ENCODE assay signal across 27 cellular contexts in the genomic region with DNA sequence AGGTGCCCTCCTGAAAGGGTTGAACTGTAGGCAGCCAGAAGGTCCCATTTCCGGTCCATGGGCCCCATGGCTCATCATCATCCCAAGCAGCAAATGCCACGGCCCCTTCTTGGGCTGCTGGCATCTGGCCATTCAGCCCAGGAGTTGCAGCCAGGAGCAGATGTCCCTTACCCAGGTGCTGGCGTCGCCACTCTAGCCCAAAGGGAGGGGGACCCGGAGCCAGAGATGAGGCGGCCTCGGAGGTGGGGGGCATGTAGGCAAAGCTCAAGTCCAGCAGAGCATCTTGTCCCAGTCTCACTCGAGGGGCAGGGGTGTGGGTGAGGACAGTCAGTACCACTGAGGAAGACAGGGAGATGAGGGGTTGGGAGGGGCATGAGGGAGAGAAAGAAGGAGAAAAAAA. TPM values are rescaled to one million over a fixed set of nuclear protein-coding genes. Genes with fewer than 3 reads are reported as not detected.
DNase-seq lines count a peak whose midpoint lies in the region; ATAC-seq and TF ChIP-seq lines count a peak whose summit lies in the region.
"Had no signal": no experiment of that assay in that cellular context is flagged by ENCODE, and none has a peak within 500 bp of the region (broad histone marks: within the 10 kb centered on the region; RNA-seq: fewer than 3 reads in every experiment).

No MANE protein-coding gene starts in this region.

- POLR2A ChIA-PET in MCF 10A (lab: Yijun Ruan, JAX): interaction anchor here (3.6 kb wide), 1 partner anchor 15 kb away, joined by 16 read pairs; a partner anchor contains a TSS
- POLR2A ChIA-PET in CD4-positive, alpha-beta T cell (lab: Charles Lee): no interaction called here

- no peak overlapping the region for H3K4me3 ChIP-seq in mammary epithelial cell (replicated peaks in 1 of 3; ENCODE audit: insufficient read depth in 1 of 3, low read depth in 2 of 3, low read length in 3 of 3)
- H3K4me3 ChIP-seq: BLaER1 treated with 17β-estradiol and CSF1 and Interleukin-3, amounts not matched to agents 10 nM and 100 nM; GM23248; heart left ventricle; upper lobe of left lung had no signal

- CTCF ChIA-PET in MCF 10A (lab: Yijun Ruan, JAX): no interaction called here
- CTCF ChIA-PET in mammary epithelial cell (lab: Charles Lee; ENCODE audit: low non-redundant PET): no interaction called here
- CTCF ChIA-PET in CD4-positive, alpha-beta T cell (lab: Charles Lee): no interaction called here

- BruUV-seq in MCF 10A (replicated peaks; lab: Mats Ljungman, UMichigan): no TSS peak
- no TSS peak for BruUV-seq in mammary epithelial cell (replicated peaks; lab: Mats Ljungman, UMichigan)

- H3K27ac ChIP-seq in mammary epithelial cell (ENCODE audit: insufficient read depth, low read depth, low read length): no peak overlapping the region
- no peak overlapping the region for H3K27ac ChIP-seq in CD4-positive, alpha-beta T cell (ENCODE audit: low read depth, low read length)
- H3K27ac ChIP-seq: GM23248, heart left ventricle, upper lobe of left lung, WERI-Rb-1 had no signal

- H4K20me1 ChIP-seq in mammary epithelial cell (ENCODE audit: insufficient read depth, low read length): no peaks in the 10 kb centered on the region

- 87% methylated on average over 8 of the region's 8 CpGs for WGBS in mammary epithelial cell (ENCODE audit: low coverage, missing lambda C conversion rate)

- no peak overlapping the region for H3K4me3 Mint-ChIP-seq in MCF 10A (ENCODE audit: unreplicated experiment)
- peak overlapping the region; percentile 49 for H3K4me3 Mint-ChIP-seq in T-helper 17 cell
- peak overlapping the region in 1 of 2 donors; percentile 21 for H3K4me3 Mint-ChIP-seq in effector memory CD8-positive, alpha-beta T cell
- H3K4me3 Mint-ChIP-seq in stimulated activated naive B cell treated with anti-CD40 and anti-IgM and Interleukin-4, amounts not matched to agents 10 μg/mL and 1 μg/mL and 100 μg/mL, for 72 hours: peak overlapping the region in 1 of 2 donors; percentile 44
- no peak overlapping the region for H3K4me3 Mint-ChIP-seq in CD4-positive, alpha-beta T cell
- H3K4me3 Mint-ChIP-seq: nephron progenitor cell had no signal

- ATAC-seq in T-helper 17 cell: no peak
- no peak for ATAC-seq in effector memory CD8-positive, alpha-beta T cell (replicated peaks)
- no peak for ATAC-seq in stimulated activated naive B cell treated with anti-CD40 and anti-IgM and Interleukin-4, amounts not matched to agents 10 μg/mL and 1 μg/mL and 100 μg/mL, for 72 hours (replicated peaks)
- ATAC-seq in CD4-positive, alpha-beta T cell (ENCODE audit: poor library complexity): no peak
- ATAC-seq: right cardiac atrium had no signal

- H3K4me1 Mint-ChIP-seq in MCF 10A (ENCODE audit: insufficient read depth, unreplicated experiment) (peaks cover 18% of the 10 kb centered on the region), T-helper 17 cell (peaks cover 28% of the 10 kb centered on the region)
- H3K4me1 Mint-ChIP-seq in effector memory CD8-positive, alpha-beta T cell (ENCODE audit: low read depth in 2 of 2): peaks cover 23 to 27% of the 10 kb centered on the region in 2 donors
- peaks cover 33 to 69% of the 10 kb centered on the region in 2 donors for H3K4me1 Mint-ChIP-seq in stimulated activated naive B cell treated with anti-CD40 and anti-IgM and Interleukin-4, amounts not matched to agents 10 μg/mL and 1 μg/mL and 100 μg/mL, for 72 hours
- peaks cover 37% of the 10 kb centered on the region for H3K4me1 Mint-ChIP-seq in CD4-positive, alpha-beta T cell (ENCODE audit: low read depth)

- H2AFZ ChIP-seq in mammary epithelial cell (ENCODE audit: low read depth, low read length): no peak overlapping the region
- H2AFZ ChIP-seq: GM23248 had no signal

- H3K27me3 ChIP-seq in mammary epithelial cell (ENCODE audit: insufficient read depth, low read length): no peaks in the 10 kb centered on the region
- H3K27me3 ChIP-seq in CD4-positive, alpha-beta T cell (ENCODE audit: control insufficient read depth, insufficient read depth, low read length): no peaks in the 10 kb centered on the region
- H3K27me3 ChIP-seq: BLaER1 treated with 17β-estradiol and CSF1 and Interleukin-3, amounts not matched to agents 10 nM and 100 nM; heart left ventricle; upper lobe of left lung had no signal

- H3K27me3 Mint-ChIP-seq in MCF 10A (ENCODE audit: insufficient read depth, unreplicated experiment): no peaks in the 10 kb centered on the region
- H3K27me3 Mint-ChIP-seq in T-helper 17 cell: no peaks in the 10 kb centered on the region
- H3K27me3 Mint-ChIP-seq in effector memory CD8-positive, alpha-beta T cell: no peaks in the 10 kb centered on the region
- no peaks in the 10 kb centered on the region for H3K27me3 Mint-ChIP-seq in stimulated activated naive B cell treated with anti-CD40 and anti-IgM and Interleukin-4, amounts not matched to agents 10 μg/mL and 1 μg/mL and 100 μg/mL, for 72 hours
- H3K27me3 Mint-ChIP-seq in CD4-positive, alpha-beta T cell: no peaks in the 10 kb centered on the region

- H3K9me3 ChIP-seq in mammary epithelial cell (replicated peaks; ENCODE audit: insufficient read depth, low read length) (no peaks in the 10 kb centered on the region), T-helper 17 cell (ENCODE audit: control insufficient read depth, low read length, poor library complexity, severe bottlenecking) (no peaks in the 10 kb centered on the region)
- H3K9me3 ChIP-seq in CD4-positive, alpha-beta T cell (ENCODE audit: control insufficient read depth, low read length): no peaks in the 10 kb centered on the region
- H3K9me3 ChIP-seq: BLaER1 treated with 17β-estradiol and CSF1 and Interleukin-3, amounts not matched to agents 10 nM and 100 nM; heart left ventricle; upper lobe of left lung had no signal

- H3K36me3 Mint-ChIP-seq in MCF 10A (ENCODE audit: insufficient read depth, unreplicated experiment) (peaks cover 90% of the 10 kb centered on the region), T-helper 17 cell (ENCODE audit: low read depth) (peaks cover 9% of the 10 kb centered on the region)
- H3K36me3 Mint-ChIP-seq in effector memory CD8-positive, alpha-beta T cell (ENCODE audit: insufficient read depth): peaks cover 97% of the 10 kb centered on the region
- H3K36me3 Mint-ChIP-seq in stimulated activated naive B cell treated with anti-CD40 and anti-IgM and Interleukin-4, amounts not matched to agents 10 μg/mL and 1 μg/mL and 100 μg/mL, for 72 hours: peaks cover 42 to 46% of the 10 kb centered on the region in 2 donors
- H3K36me3 Mint-ChIP-seq in CD4-positive, alpha-beta T cell (ENCODE audit: low read depth): peaks cover 71% of the 10 kb centered on the region

- H3K27ac Mint-ChIP-seq in MCF 10A (ENCODE audit: low read depth, unreplicated experiment): peak overlapping the region; percentile 46
- H3K27ac Mint-ChIP-seq in T-helper 17 cell: peak overlapping the region; percentile 89
- peak overlapping the region; percentile 85 to 92 for H3K27ac Mint-ChIP-seq in effector memory CD8-positive, alpha-beta T cell
- peak overlapping the region; percentile 69 for H3K27ac Mint-ChIP-seq in stimulated activated naive B cell treated with anti-CD40 and anti-IgM and Interleukin-4, amounts not matched to agents 10 μg/mL and 1 μg/mL and 100 μg/mL, for 72 hours
- no peak overlapping the region for H3K27ac Mint-ChIP-seq in CD4-positive, alpha-beta T cell
- H3K27ac Mint-ChIP-seq: nephron progenitor cell had no signal

- peaks cover 16% of the 10 kb centered on the region for H3K36me3 ChIP-seq in mammary epithelial cell (ENCODE audit: insufficient read depth, low read length)
- H3K36me3 ChIP-seq: WERI-Rb-1 had no signal

- in situ Hi-C loops in mammary epithelial cell (cut with MboI; ENCODE audit: low sequenced_read_pairs in 2 of 2): no loop called here

- H3K4me2 ChIP-seq in mammary epithelial cell (ENCODE audit: insufficient read depth, low read depth, low read length): no peak overlapping the region

- dilution Hi-C loops in mammary epithelial cell (cut with HindIII; ENCODE audit: low sequenced_read_pairs): no loop called here

- no peak for DNase-seq in MCF 10A (ENCODE audit: unreplicated experiment)
- no peak for DNase-seq in mammary epithelial cell
- DNase-seq in T-helper 17 cell: no peak
- DNase-seq in effector memory CD8-positive, alpha-beta T cell: no peak
- no peak for DNase-seq in stimulated activated naive B cell treated with anti-CD40 and anti-IgM and Interleukin-4, amounts not matched to agents 10 μg/mL and 1 μg/mL and 100 μg/mL, for 72 hours
- DNase-seq in CD4-positive, alpha-beta T cell: no peak
- DNase-seq in NCI-H1436 (lab: John Stamatoyannopoulos, UW): no peak
- DNase-seq: activated CD4-positive, alpha-beta T cell treated with anti-CD3 and anti-CD28 coated beads, Interleukin-2, amount 50 U/mL, for 1 hour; activated CD8-positive, alpha-beta memory T cell treated with anti-CD3 and anti-CD28 coated beads, Interleukin-2, amount 50 U/mL, for 48 hours; activated gamma-delta T cell; effector CD4-positive, alpha-beta T cell; foreskin fibroblast; GM23248; heart left ventricle; Kasumi-1; MV-4-11; NCI-H146; NCI-H526; nephron progenitor cell; NK-92 treated with Interleukin-12 subunit alpha and Interleukin-12 subunit beta, amount 100 ng/mL, for 24 hours; right cardiac atrium; SHP77; stimulated activated CD4-positive, alpha-beta T cell treated with anti-CD3 and anti-CD28 coated beads, Interleukin-2, amount 100 ng/mL, for 48 hours; T-helper 9 cell; upper lobe of left lung; WERI-Rb-1 had no signal

- H3K4me1 ChIP-seq in mammary epithelial cell (ENCODE audit: insufficient read depth, low read length): no peaks in the 10 kb centered on the region

- TF ChIP-seq CTCF in MCF 10A (IDR thresholded peaks at IDR 0.05; ENCODE audit: unreplicated experiment) (no peak), mammary epithelial cell (conservative IDR thresholded peaks at IDR 0.05 in 1 of 2, IDR thresholded peaks at IDR 0.05 in 1 of 2; ENCODE audit: extremely low read depth in 1 of 2, insufficient read depth in 1 of 2, low read depth in 1 of 2, low read length in 2 of 2) (no peak)
- no peak for TF ChIP-seq CTCF in CD4-positive, alpha-beta T cell (IDR thresholded peaks at IDR 0.05)

- peaks cover 80% of the 10 kb centered on the region for H3K79me2 ChIP-seq in mammary epithelial cell (ENCODE audit: insufficient read depth, low read length)

- intact Hi-C loops in MCF 10A (cut with micrococcal nuclease): no loop called here
- intact Hi-C loops in mammary epithelial cell (cut with micrococcal nuclease): no loop called here
- intact Hi-C loops in CD4-positive, alpha-beta T cell (cut with DNase I, micrococcal nuclease): no loop called here

- no peak overlapping the region for H3K9ac ChIP-seq in mammary epithelial cell (ENCODE audit: insufficient read depth, low read length)
- H3K9ac ChIP-seq: GM23248 had no signal

- H3K9me3 Mint-ChIP-seq in MCF 10A (ENCODE audit: unreplicated experiment): no peaks in the 10 kb centered on the region
- no peaks in the 10 kb centered on the region for H3K9me3 Mint-ChIP-seq in effector memory CD8-positive, alpha-beta T cell
- no peaks in the 10 kb centered on the region for H3K9me3 Mint-ChIP-seq in stimulated activated naive B cell treated with anti-CD40 and anti-IgM and Interleukin-4, amounts not matched to agents 10 μg/mL and 1 μg/mL and 100 μg/mL, for 72 hours
- no peaks in the 10 kb centered on the region for H3K9me3 Mint-ChIP-seq in CD4-positive, alpha-beta T cell
- H3K9me3 Mint-ChIP-seq: nephron progenitor cell had no signal

RNA-seq across cellular contexts. Expression of a gene that starts 6.3 kb away (rescaled TPM):
- total RNA-seq in MCF 10A (2022) (30.4 and 37.9 TPM in 2 replicates), mammary epithelial cell (10 to 100 TPM; 22.0 to 47.0 TPM), T-helper 17 cell (10 to 100 TPM; 42.1 to 56.2 TPM)
- 34.0 TPM for polyA plus RNA-seq in mammary epithelial cell
- 23.3 TPM for polyA minus RNA-seq in mammary epithelial cell
- total RNA-seq in CD4-positive, alpha-beta T cell: 10 to 100 TPM; 39.2 to 39.4 TPM

RNA-seq across cellular contexts. Expression of a gene that starts 8.8 kb away (rescaled TPM):
- total RNA-seq in MCF 10A (2022) (84.9 and 87.9 TPM in 2 replicates), mammary epithelial cell (100 to 1,000 TPM; 117 to 119 TPM), T-helper 17 cell (100 to 1,000 TPM; 269 to 344 TPM)
- polyA plus RNA-seq in mammary epithelial cell: 71.4 TPM
- 60.7 TPM for polyA minus RNA-seq in mammary epithelial cell
- 100 to 1,000 TPM; 203 to 206 TPM for total RNA-seq in CD4-positive, alpha-beta T cell

RNA-seq across cellular contexts. Expression of a gene that starts 12.5 kb away (rescaled TPM):
- total RNA-seq in MCF 10A (2022) (12.3 and 15.5 TPM in 2 replicates), mammary epithelial cell (10 to 100 TPM; 11.5 to 16.3 TPM), T-helper 17 cell (10 to 100 TPM; 17.1 to 20.2 TPM)
- polyA plus RNA-seq in mammary epithelial cell: 6.5 TPM
- 9.5 TPM for polyA minus RNA-seq in mammary epithelial cell
- 10 to 100 TPM; 11.6 to 13.6 TPM for total RNA-seq in CD4-positive, alpha-beta T cell

RNA-seq across cellular contexts. Expression of a gene that starts 15.7 kb away (rescaled TPM):
- total RNA-seq in MCF 10A (2022) (54.7 and 67.1 TPM in 2 replicates), mammary epithelial cell (10 to 100 TPM; 15.2 to 59.2 TPM), T-helper 17 cell (10 to 100 TPM; 16.5 to 25.7 TPM)
- 45.0 TPM for polyA plus RNA-seq in mammary epithelial cell
- 37.5 TPM for polyA minus RNA-seq in mammary epithelial cell
- 10 to 100 TPM in 1 of 2 experiments, 1 to 10 TPM in 1; 9.7 to 11.7 TPM for total RNA-seq in CD4-positive, alpha-beta T cell

RNA-seq across cellular contexts. Expression of a gene that starts 16.0 kb away (rescaled TPM):
- total RNA-seq in MCF 10A (2022) (53.1 and 57.0 TPM in 2 replicates), mammary epithelial cell (10 to 100 TPM; 55.0 to 55.3 TPM), T-helper 17 cell (10 to 100 TPM; 32.1 to 38.6 TPM)
- polyA plus RNA-seq in mammary epithelial cell: 54.0 TPM
- polyA minus RNA-seq in mammary epithelial cell: 103 TPM
- total RNA-seq in CD4-positive, alpha-beta T cell: 10 to 100 TPM; 13.6 to 15.8 TPM
